33 cellular contexts compared by ENCODE assay signal in the genomic region with DNA sequence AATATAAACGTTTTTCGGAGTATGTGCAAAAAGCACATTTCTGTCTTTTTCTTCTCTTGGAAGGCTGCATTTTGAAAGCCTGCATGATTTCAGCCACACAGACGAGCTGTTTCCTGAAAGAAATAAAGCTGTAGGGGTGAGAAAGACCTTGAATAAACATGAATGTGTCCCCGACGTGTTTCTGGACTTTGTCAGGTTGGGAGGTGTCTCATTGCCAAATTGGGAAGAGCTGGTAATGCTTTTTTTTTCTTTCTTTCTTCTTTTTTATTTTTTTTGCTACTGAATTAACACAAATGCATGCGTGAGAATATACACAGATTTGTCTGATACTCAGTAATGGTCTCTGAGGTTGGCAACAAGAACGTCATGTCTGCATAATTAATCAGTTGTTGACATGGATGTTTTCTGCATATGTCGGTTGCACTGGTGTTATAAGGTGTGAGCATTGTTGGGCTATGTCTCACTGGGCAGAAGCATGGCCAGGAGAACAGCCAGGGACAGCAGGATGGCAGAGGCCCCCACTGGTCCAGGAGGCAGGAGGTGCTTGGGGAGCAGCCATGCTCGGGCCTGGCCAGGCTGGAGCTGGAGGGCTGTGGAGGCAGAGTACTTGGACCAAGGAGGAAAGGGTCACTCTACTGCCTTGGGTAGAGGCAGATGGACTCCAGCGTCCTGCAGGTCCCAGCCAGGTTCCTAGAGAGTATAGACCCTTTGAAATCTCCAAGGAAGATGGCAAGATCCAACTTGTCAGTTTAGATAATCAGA. TPM values are rescaled to one million over a fixed set of nuclear protein-coding genes. Genes with fewer than 3 reads are reported as not detected.
DNase-seq lines count a peak whose midpoint lies in the region; ATAC-seq and TF ChIP-seq lines count a peak whose summit lies in the region.
"Had no signal": no experiment of that assay in that cellular context is flagged by ENCODE, and none has a peak within 500 bp of the region (broad histone marks: within the 10 kb centered on the region; RNA-seq: fewer than 3 reads in every experiment).

No MANE protein-coding gene starts in this region.

- TF ChIP-seq CTCF in esophagus muscularis mucosa (IDR thresholded peaks at IDR 0.05) (no peak), upper lobe of right lung (IDR thresholded peaks at IDR 0.05) (no peak)

- H3K27ac Mint-ChIP-seq in activated CD4-positive, alpha-beta T cell treated with anti-CD3 and anti-CD28 coated beads, Interleukin-2, amount 10 ng/mL, durations not matched to agents 24 days and 14 days = no peak overlapping the region
- H3K27ac Mint-ChIP-seq: activated naive CD8-positive, alpha-beta T cell treated with anti-CD3 and anti-CD28 coated beads, Interleukin-2, amount 10 ng/mL, durations not matched to agents 7 days and 5 days; naive thymus-derived CD8-positive, alpha-beta T cell had no signal

- no peaks in the 10 kb centered on the region for H3K4me1 Mint-ChIP-seq in activated CD4-positive, alpha-beta T cell treated with anti-CD3 and anti-CD28 coated beads, Interleukin-2, amount 10 ng/mL, durations not matched to agents 24 days and 14 days
- H3K4me1 Mint-ChIP-seq: activated naive CD8-positive, alpha-beta T cell treated with anti-CD3 and anti-CD28 coated beads, Interleukin-2, amount 10 ng/mL, durations not matched to agents 7 days and 5 days had no signal

- H3K9me3 ChIP-seq in esophagus muscularis mucosa (no peaks in the 10 kb centered on the region), muscle layer of colon (ENCODE audit: low read length) (no peaks in the 10 kb centered on the region), upper lobe of right lung (no peaks in the 10 kb centered on the region)
- H3K9me3 ChIP-seq: HAP-1, heart left ventricle had no signal

- H3K4me3 ChIP-seq in esophagus muscularis mucosa (peak overlapping the region; percentile 8 to 34 (median 28)), muscle layer of colon (ENCODE audit: low read depth in 1 of 2, low read length in 2 of 2) (peak overlapping the region in 1 of 2 donors; percentile 3), upper lobe of right lung (no peak overlapping the region)
- H3K4me3 ChIP-seq: HAP-1, K562 had no signal

- no peak for TF ChIP-seq POLR2A in esophagus muscularis mucosa (IDR thresholded peaks at IDR 0.05; ENCODE audit: low read depth)

- TF ChIP-seq EP300 in esophagus muscularis mucosa (IDR thresholded peaks at IDR 0.05) = no peak

- H3K27me3 ChIP-seq in esophagus muscularis mucosa = no peaks in the 10 kb centered on the region
- H3K27me3 ChIP-seq in muscle layer of colon (ENCODE audit: control insufficient read depth in 1 of 2, insufficient read depth in 2 of 2, low read length in 2 of 2) = no peaks in the 10 kb centered on the region
- no peaks in the 10 kb centered on the region for H3K27me3 ChIP-seq in upper lobe of right lung
- H3K27me3 ChIP-seq: heart left ventricle had no signal

- H3K27ac ChIP-seq in esophagus muscularis mucosa (replicated peaks in 1 of 4) (peak overlapping the region; percentile 66 to 79 (median 78)), muscle layer of colon (ENCODE audit: low read depth, low read length) (peak overlapping the region; percentile 95), upper lobe of right lung (peak overlapping the region; percentile 60)

- no peaks in the 10 kb centered on the region for H3K36me3 Mint-ChIP-seq in activated CD4-positive, alpha-beta T cell treated with anti-CD3 and anti-CD28 coated beads, Interleukin-2, amount 10 ng/mL, durations not matched to agents 24 days and 14 days (ENCODE audit: low read depth)
- H3K36me3 Mint-ChIP-seq: activated naive CD8-positive, alpha-beta T cell treated with anti-CD3 and anti-CD28 coated beads, Interleukin-2, amount 10 ng/mL, durations not matched to agents 7 days and 5 days; naive thymus-derived CD8-positive, alpha-beta T cell had no signal

- intact Hi-C loops in activated CD4-positive, alpha-beta T cell treated with anti-CD3 and anti-CD28 coated beads, Interleukin-2, amount 10 ng/mL, durations not matched to agents 24 days and 14 days (cut with micrococcal nuclease) = no loop called here
- intact Hi-C loops in esophagus muscularis mucosa (cut with DNase I) (no loop called here), upper lobe of right lung (cut with DNase I) (no loop called here)

- no peaks in the 10 kb centered on the region for H3K27me3 Mint-ChIP-seq in activated CD4-positive, alpha-beta T cell treated with anti-CD3 and anti-CD28 coated beads, Interleukin-2, amount 10 ng/mL, durations not matched to agents 24 days and 14 days
- H3K27me3 Mint-ChIP-seq: activated naive CD8-positive, alpha-beta T cell treated with anti-CD3 and anti-CD28 coated beads, Interleukin-2, amount 10 ng/mL, durations not matched to agents 7 days and 5 days had no signal

- H3K9ac ChIP-seq in muscle layer of colon (ENCODE audit: low read length) = no peak overlapping the region

- no peak overlapping the region for H3K4me3 Mint-ChIP-seq in activated CD4-positive, alpha-beta T cell treated with anti-CD3 and anti-CD28 coated beads, Interleukin-2, amount 10 ng/mL, durations not matched to agents 24 days and 14 days
- H3K4me3 Mint-ChIP-seq: activated naive CD8-positive, alpha-beta T cell treated with anti-CD3 and anti-CD28 coated beads, Interleukin-2, amount 10 ng/mL, durations not matched to agents 7 days and 5 days; naive thymus-derived CD8-positive, alpha-beta T cell had no signal

- peak; percentile 16 for DNase-seq in activated CD4-positive, alpha-beta T cell treated with anti-CD3 and anti-CD28 coated beads, Interleukin-2, amount 10 ng/mL, durations not matched to agents 24 days and 14 days
- no peak for DNase-seq in activated CD4-positive, alpha-beta T cell treated with anti-CD3 and anti-CD28 coated beads for 4 hours
- no peak for DNase-seq in esophagus muscularis mucosa (ENCODE audit: extremely low spot score)
- no peak for DNase-seq in upper lobe of right lung
- no peak for DNase-seq in NCI-H2107 treated with DMSO at 0.1 percent for 48 hours (lab: John Stamatoyannopoulos, UW; ENCODE audit: unreplicated experiment)
- no peak for DNase-seq in effector CD8-positive, alpha-beta T cell (lab: John Stamatoyannopoulos, UW)
- no peak for DNase-seq in NCI-H2171 (lab: John Stamatoyannopoulos, UW)
- DNase-seq: 8988T; activated gamma-delta T cell; activated naive CD8-positive, alpha-beta T cell treated with anti-CD3 and anti-CD28 coated beads, Interleukin-2, amount 10 ng/mL, durations not matched to agents 7 days and 5 days; activated T-cell treated with anti-CD3 and anti-CD28 coated beads, Interleukin-2, amount 50 U/mL, for 1 hour; Calu3; DND-41; heart left ventricle; kidney glomerular epithelial cell; mesendoderm; naive thymus-derived CD8-positive, alpha-beta T cell; NCI-H1105; NCI-H2029 treated with DMSO at 0.1 percent for 48 hours; NCI-H345; NCI-H774; occipital lobe; small intestine; stimulated activated CD4-positive, alpha-beta T cell treated with anti-CD3 and anti-CD28 coated beads, Interleukin-2, amount 100 ng/mL, for 24 hours; T-helper 2 cell had no signal

- H3K4me1 ChIP-seq in esophagus muscularis mucosa (peaks cover 13 to 49% (median 40%) of the 10 kb centered on the region in 4 donors), muscle layer of colon (ENCODE audit: insufficient read depth, low read length) (peaks cover 77% of the 10 kb centered on the region), upper lobe of right lung (peaks cover 8% of the 10 kb centered on the region)
- H3K4me1 ChIP-seq: HAP-1 had no signal

- no peaks in the 10 kb centered on the region for H3K9me3 Mint-ChIP-seq in activated CD4-positive, alpha-beta T cell treated with anti-CD3 and anti-CD28 coated beads, Interleukin-2, amount 10 ng/mL, durations not matched to agents 24 days and 14 days
- H3K9me3 Mint-ChIP-seq: activated naive CD8-positive, alpha-beta T cell treated with anti-CD3 and anti-CD28 coated beads, Interleukin-2, amount 10 ng/mL, durations not matched to agents 7 days and 5 days had no signal

- WGBS in esophagus muscularis mucosa = 34% methylated on average over 10 of the region's 10 CpGs

- ATAC-seq in upper lobe of right lung = peak; percentile 38
- ATAC-seq: K562; naive thymus-derived CD8-positive, alpha-beta T cell had no signal

- H3K36me3 ChIP-seq in esophagus muscularis mucosa = no peaks in the 10 kb centered on the region
- H3K36me3 ChIP-seq in muscle layer of colon (ENCODE audit: insufficient read depth, low read length) = peaks cover 4% of the 10 kb centered on the region
- H3K36me3 ChIP-seq in upper lobe of right lung = no peaks in the 10 kb centered on the region
- H3K36me3 ChIP-seq: HAP-1, heart left ventricle had no signal

RNA-seq across cellular contexts. Expression of a gene that starts 39.1 kb away (rescaled TPM):
- total RNA-seq in activated CD4-positive, alpha-beta T cell treated with anti-CD3 and anti-CD28 coated beads, Interleukin-2, amount 10 ng/mL, durations not matched to agents 24 days and 14 days = not detected in 2 replicates
- total RNA-seq in esophagus muscularis mucosa (10 to 100 TPM; 16.6 to 30.0 (median 21.8) TPM), upper lobe of right lung (26.2 TPM)
- total RNA-seq: activated CD8-positive, alpha-beta memory T cell treated with anti-CD3 and anti-CD28 coated beads for 36 hours; activated naive CD8-positive, alpha-beta T cell treated with anti-CD3 and anti-CD28 coated beads, Interleukin-2, amount 10 ng/mL, durations not matched to agents 7 days and 5 days; HT-29; M059J; naive thymus-derived CD8-positive, alpha-beta T cell; pulmonary artery endothelial cell; RPMI7951 had no signal

Comparison
In these comparisons a context has a peak if more than half of its experiments do, and no peak if none do; other contexts are left out.
1. RNA of a gene that starts 39.1 kb away (total RNA-seq): 26.2 TPM in upper lobe of right lung (single experiment) and 16.6 to 30.0 TPM in esophagus muscularis mucosa; not detected in activated CD4-positive, alpha-beta T cell treated with anti-CD3 and anti-CD28 coated beads, Interleukin-2, amount 10 ng/mL, durations not matched to agents 24 days and 14 days; every median in the first group is over 10 times any median in the second.
2. Peak in every context shown above with its lines, with median percentiles within 50 percentile points of each other: H3K27ac ChIP-seq.